2 cellular contexts compared by ENCODE assay signal in genomic region chr1:93878501-93878888, GRCh38.
TF ChIP-seq lines count a peak whose summit lies in the region.

No MANE protein-coding gene starts in this region.

TF ChIP-seq in A549, 52 proteins besides CTCF, POLR2A, EP300 and RAD21 (continued from another document):
- TF ChIP-seq E2F6 (IDR thresholded peaks at IDR 0.05; ENCODE audit: borderline replicate concordance, low read depth), result no peak
- no peak for TF ChIP-seq PHF8 (IDR thresholded peaks at IDR 0.05; ENCODE audit: borderline replicate concordance, low read depth)
- no peak for TF ChIP-seq RARB (CRISPR knock-in tag; IDR thresholded peaks at IDR 0.05)
- TF ChIP-seq USF2 (IDR thresholded peaks at IDR 0.05), result no peak
- TF ChIP-seq ZFP36 (IDR thresholded peaks at IDR 0.05; ENCODE audit: borderline replicate concordance, partially characterized antibody), result no peak
- no peak for TF ChIP-seq KDM1A (IDR thresholded peaks at IDR 0.05; ENCODE audit: low read depth)
- TF ChIP-seq FOSL2 (IDR thresholded peaks at IDR 0.05), result no peak
- TF ChIP-seq FOSL2 (CRISPR knock-in tag; IDR thresholded peaks at IDR 0.05), result 0 out of 2 replicates have a peak, but pooled peaks have one; percentile 3
- TF ChIP-seq JUNB (IDR thresholded peaks at IDR 0.05), result no peak
- no peak for TF ChIP-seq JUN (IDR thresholded peaks at IDR 0.05)

TF ChIP-seq in SK-N-SH, 30 proteins besides CTCF, POLR2A, EP300 and RAD21 (continued from another document):
- TF ChIP-seq REST (IDR thresholded peaks at IDR 0.05; ENCODE audit: low read depth, low read length), result no peak
- no peak for TF ChIP-seq SMC3 (IDR thresholded peaks at IDR 0.05; ENCODE audit: low read depth, low read length)
- no peak for TF ChIP-seq FOSL2 (IDR thresholded peaks at IDR 0.05; ENCODE audit: borderline replicate concordance, low read depth)
